In the genomic region with DNA sequence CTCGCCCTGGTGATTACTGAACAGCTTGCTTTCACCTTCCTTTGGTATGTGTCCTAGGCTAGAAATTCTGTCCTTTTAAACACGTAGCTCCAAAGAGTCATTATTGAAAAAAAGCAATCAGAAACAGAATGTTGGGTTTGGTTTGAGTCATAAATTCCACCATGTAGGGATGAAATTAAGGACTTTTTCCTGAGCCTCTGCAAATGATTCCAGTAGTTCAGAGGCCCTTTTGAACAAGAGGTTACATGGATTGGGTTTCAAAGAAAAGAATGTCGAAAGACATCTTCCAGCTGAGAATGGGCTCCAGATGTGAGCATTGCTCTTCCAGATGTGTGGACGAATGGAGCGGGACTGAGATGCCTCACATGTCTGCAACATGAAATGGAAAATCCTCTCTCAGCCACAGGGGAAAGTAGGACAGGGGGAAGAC, we compare ENCODE assay signal across 11 cellular contexts. TPM values are rescaled to one million over a fixed set of nuclear protein-coding genes. Genes with fewer than 3 reads are reported as not detected.
A peak's percentile ranks its signal among the peaks of the same experiment; 100 is the strongest.
DNase-seq lines count a peak whose midpoint lies in the region; ATAC-seq and TF ChIP-seq lines count a peak whose summit lies in the region.
"Had no signal": no experiment of that assay in that cellular context is flagged by ENCODE, and none has a peak within 500 bp of the region (broad histone marks: within the 10 kb centered on the region; RNA-seq: fewer than 3 reads in every experiment).

No MANE protein-coding gene starts in this region.

- no peaks in the 10 kb centered on the region for H3K27me3 Mint-ChIP-seq in HFFc6 (ENCODE audit: insufficient read depth)
- peaks cover 3% of the 10 kb centered on the region for H3K27me3 Mint-ChIP-seq in activated CD8-positive, alpha-beta T cell treated with anti-CD3 and anti-CD28 coated beads for 36 hours

- no peak overlapping the region for H2AFZ ChIP-seq in hepatocyte

- H3K4me3 Mint-ChIP-seq in HFFc6: peak overlapping the region; percentile 75
- no peak overlapping the region for H3K4me3 Mint-ChIP-seq in activated CD8-positive, alpha-beta T cell treated with anti-CD3 and anti-CD28 coated beads for 36 hours
- H3K4me3 Mint-ChIP-seq: activated naive CD8-positive, alpha-beta T cell treated with anti-CD3 and anti-CD28 coated beads for 36 hours had no signal

- TF ChIP-seq CTCF in HFFc6 (IDR thresholded peaks at IDR 0.05): no peak
- no peak for TF ChIP-seq CTCF in brain microvascular endothelial cell (IDR thresholded peaks at IDR 0.05; ENCODE audit: low read depth, low read length, missing control alignments)
- TF ChIP-seq CTCF in hepatocyte (IDR thresholded peaks at IDR 0.05; ENCODE audit: poor library complexity): no peak
- TF ChIP-seq CTCF in stomach (IDR thresholded peaks at IDR 0.05): no peak
- TF ChIP-seq CTCF in activated CD8-positive, alpha-beta T cell treated with anti-CD3 and anti-CD28 coated beads for 36 hours (IDR thresholded peaks at IDR 0.05): no peak

- no peaks in the 10 kb centered on the region for H3K9me3 Mint-ChIP-seq in HFFc6
- H3K9me3 Mint-ChIP-seq in activated CD8-positive, alpha-beta T cell treated with anti-CD3 and anti-CD28 coated beads for 36 hours: no peaks in the 10 kb centered on the region

- no peak overlapping the region for H3K4me3 ChIP-seq in brain microvascular endothelial cell (ENCODE audit: low read depth, low read length)
- no peak overlapping the region for H3K4me3 ChIP-seq in hepatocyte
- no peak overlapping the region for H3K4me3 ChIP-seq in stomach
- H3K4me3 ChIP-seq: tibial nerve had no signal

- H3K27ac Mint-ChIP-seq in HFFc6: peak overlapping the region; percentile 93
- no peak overlapping the region for H3K27ac Mint-ChIP-seq in activated CD8-positive, alpha-beta T cell treated with anti-CD3 and anti-CD28 coated beads for 36 hours
- H3K27ac Mint-ChIP-seq: activated naive CD8-positive, alpha-beta T cell treated with anti-CD3 and anti-CD28 coated beads for 36 hours had no signal

- WGBS in hepatocyte (ENCODE audit: low lambda C conversion rate, missing lambda C conversion rate): 30% methylated on average over 5 of the region's 5 CpGs
- WGBS in stomach, 5 donors: 71 to 83% (median 78%) methylated on average over 5 of the region's 5 CpGs

- DNase-seq in HFFc6 (peak; percentile 47), brain microvascular endothelial cell (no peak), hepatocyte (ENCODE audit: low spot score) (peak; percentile 63), stomach (no peak), germinal center (ENCODE audit: low spot score) (no peak), HuH-7.5 (ENCODE audit: low spot score) (no peak), NCI-H526 treated with DMSO at 0.1 percent for 48 hours (lab: John Stamatoyannopoulos, UW) (no peak)
- DNase-seq in activated CD8-positive, alpha-beta T cell treated with anti-CD3 and anti-CD28 coated beads for 36 hours: no peak
- DNase-seq: NCI-H2081 treated with DMSO at 0.1 percent for 48 hours had no signal

- intact Hi-C loops in stomach (cut with DNase I; ENCODE audit: low total_unique reads): no loop called here
- intact Hi-C loops in activated CD8-positive, alpha-beta T cell treated with anti-CD3 and anti-CD28 coated beads for 36 hours (cut with micrococcal nuclease): no loop called here

- H3K79me2 ChIP-seq in hepatocyte: no peaks in the 10 kb centered on the region

- no peak for ATAC-seq in activated CD8-positive, alpha-beta T cell treated with anti-CD3 and anti-CD28 coated beads for 36 hours

- POLR2A ChIA-PET in activated CD8-positive, alpha-beta T cell treated with anti-CD3 and anti-CD28 coated beads for 36 hours (lab: Charles Lee): no interaction called here

- TF ChIP-seq EP300 in stomach (IDR thresholded peaks at IDR 0.05): no peak

- no peak for TF ChIP-seq POLR2A in stomach (IDR thresholded peaks at IDR 0.05)

- no peaks in the 10 kb centered on the region; the same call in 1 of the 2 replicates for H3K36me3 Mint-ChIP-seq in HFFc6 (ENCODE audit: low read depth)
- H3K36me3 Mint-ChIP-seq in activated CD8-positive, alpha-beta T cell treated with anti-CD3 and anti-CD28 coated beads for 36 hours (ENCODE audit: low read depth): no peaks in the 10 kb centered on the region
- H3K36me3 Mint-ChIP-seq: activated naive CD8-positive, alpha-beta T cell treated with anti-CD3 and anti-CD28 coated beads for 36 hours had no signal

- CTCF ChIA-PET in activated CD8-positive, alpha-beta T cell treated with anti-CD3 and anti-CD28 coated beads for 36 hours (lab: Charles Lee): interaction anchor here (0.8 to 2.4 kb wide), 4 partner anchors 10 to 74 kb away, joined by 3 to 8 read pairs (median 4); a partner anchor contains a TSS

- H3K4me2 ChIP-seq in hepatocyte: peak overlapping the region; percentile 63

- no peaks in the 10 kb centered on the region for H3K9me2 ChIP-seq in hepatocyte (replicated peaks; ENCODE audit: insufficient read depth)

- peak overlapping the region; percentile 80 for H3K27ac ChIP-seq in brain microvascular endothelial cell
- H3K27ac ChIP-seq in hepatocyte: peak overlapping the region; percentile 94
- peak overlapping the region in 4 of 5 donors; percentile 52 to 74 (median 60) for H3K27ac ChIP-seq in stomach

- in situ Hi-C loops in brain microvascular endothelial cell (cut with HindIII; ENCODE audit: low pct_ligation_motif_present, low sequenced_read_pairs): no loop called here

- H3K4me1 ChIP-seq in hepatocyte (ENCODE audit: insufficient read depth) (peaks cover 33% of the 10 kb centered on the region), stomach (peaks cover 0 to 11% (median 4%) of the 10 kb centered on the region in 4 donors)

- no peaks in the 10 kb centered on the region for H3K27me3 ChIP-seq in brain microvascular endothelial cell (replicated peaks)
- no peaks in the 10 kb centered on the region for H3K27me3 ChIP-seq in hepatocyte
- H3K27me3 ChIP-seq in stomach: no peaks in the 10 kb centered on the region
- H3K27me3 ChIP-seq: tibial nerve had no signal

- peaks cover 89% of the 10 kb centered on the region for H3K4me1 Mint-ChIP-seq in HFFc6 (ENCODE audit: low read depth)
- peaks cover 16% of the 10 kb centered on the region for H3K4me1 Mint-ChIP-seq in activated CD8-positive, alpha-beta T cell treated with anti-CD3 and anti-CD28 coated beads for 36 hours (ENCODE audit: low read depth)

- H3K36me3 ChIP-seq in brain microvascular endothelial cell (replicated peaks): no peaks in the 10 kb centered on the region
- no peaks in the 10 kb centered on the region for H3K36me3 ChIP-seq in hepatocyte (replicated peaks; ENCODE audit: insufficient read depth, low read depth)
- H3K36me3 ChIP-seq in stomach: no peaks in the 10 kb centered on the region
- H3K36me3 ChIP-seq: tibial nerve had no signal

- H3K9me3 ChIP-seq in hepatocyte (ENCODE audit: low read depth): no peaks in the 10 kb centered on the region
- peaks cover 0 to under 1% (median 0%) of the 10 kb centered on the region in 4 donors for H3K9me3 ChIP-seq in stomach
- H3K9me3 ChIP-seq: tibial nerve had no signal

- H4K20me1 ChIP-seq in hepatocyte (ENCODE audit: insufficient read depth, poor library complexity, severe bottlenecking): no peaks in the 10 kb centered on the region

RNA-seq across cellular contexts. Expression of a gene that starts 23.5 kb away (rescaled TPM):
- total RNA-seq in HFFc6 (2021; fragmentation: NEBNext Ultra II Directional; extraction: Animal tissue kit (Norgen Biotek cat#: 25700)): 100 to 1,000 TPM; 217 to 417 (median 356) TPM
- total RNA-seq in hepatocyte: 39.9 and 67.3 TPM in 2 replicates
- 51.1 and 52.6 TPM in 2 replicates for polyA plus RNA-seq in hepatocyte
- 100 to 1,000 TPM in 1 of 5 donors, 10 to 100 TPM in 3, 1 to 10 TPM in 1; 7.6 to 115 (median 23.9) TPM for total RNA-seq in stomach
- 100 to 1,000 TPM in 1 of 3 donors, 10 to 100 TPM in 1, 1 to 10 TPM in 1; 6.2 to 209 (median 12.5) TPM for polyA plus RNA-seq in stomach
- total RNA-seq in activated CD8-positive, alpha-beta T cell treated with anti-CD3 and anti-CD28 coated beads for 36 hours: 1 to 10 TPM; 3.1 to 3.6 TPM

Comparison
In these comparisons a context has a peak if more than half of its experiments do, and no peak if none do; other contexts are left out.
1. DNase-seq: peak in HFFc6 (single experiment) and hepatocyte (single experiment); none in brain microvascular endothelial cell (single experiment), stomach (single experiment), germinal center (single experiment), activated CD8-positive, alpha-beta T cell treated with anti-CD3 and anti-CD28 coated beads for 36 hours (single experiment), HuH-7.5 (single experiment) and NCI-H526 treated with DMSO at 0.1 percent for 48 hours (single experiment).
2. Peak in every context shown above with its lines, with median percentiles within 50 percentile points of each other: H3K27ac ChIP-seq.